In genomic region chr22:45224988-45225731, GRCh38 we compare ENCODE assay signal across 15 cellular contexts. TPM values are rescaled to one million over a fixed set of nuclear protein-coding genes. Genes with fewer than 3 reads are reported as not detected.
DNase-seq lines count a peak whose midpoint lies in the region; TF ChIP-seq lines count a peak whose summit lies in the region.
"Had no signal": no experiment of that assay in that cellular context is flagged by ENCODE, and none has a peak within 500 bp of the region (broad histone marks: within the 10 kb centered on the region; RNA-seq: fewer than 3 reads in every experiment).

No MANE protein-coding gene starts in this region.

- 0 out of 2 replicates have a peak overlapping the region, but pooled peaks have one; percentile 11 for H3K9ac ChIP-seq in BLaER1

- POLR2A ChIA-PET in OCI-LY7 (lab: Charles Lee), result no interaction called here

- TF ChIP-seq CTCF in OCI-LY7 (conservative IDR thresholded peaks at IDR 0.05; ENCODE audit: low read length) (no peak), GM10266 (IDR thresholded peaks at IDR 0.05; ENCODE audit: control insufficient read depth, insufficient read depth, low read depth, missing control alignments) (no peak)

- H3K4me2 ChIP-seq in BLaER1, result peak overlapping the region; percentile 68
- no peak overlapping the region for H3K4me2 ChIP-seq in OCI-LY7 (ENCODE audit: low read length)

- CTCF ChIA-PET in OCI-LY7 (lab: Charles Lee; ENCODE audit: unreplicated experiment), result no interaction called here

- DNase-seq in head of caudate nucleus (peak; percentile 83 to 98 (median 93)), pons (ENCODE audit: low spot score) (peak; percentile 99), OCI-LY7 (ENCODE audit: low spot score) (no peak), GM10266 (ENCODE audit: extremely low spot score) (no peak), NCI-H82 (lab: John Stamatoyannopoulos, UW) (no peak), HT-29 (ENCODE audit: low spot score) (no peak)
- DNase-seq: activated CD4-positive, CD25-positive, alpha-beta regulatory T cell treated with anti-CD3 and anti-CD28 coated beads, Interleukin-2, amount 50 U/mL, for 72 hours; foreskin keratinocyte; naive thymus-derived CD8-positive, alpha-beta T cell had no signal

- no peak overlapping the region for H3K4me3 ChIP-seq in BLaER1
- H3K4me3 ChIP-seq in OCI-LY7 (ENCODE audit: low read depth, low read length, poor library complexity, severe bottlenecking), result no peak overlapping the region
- H3K4me3 ChIP-seq: thoracic aorta had no signal

- peaks cover 83% of the 10 kb centered on the region for H3K4me1 ChIP-seq in BLaER1
- peaks cover 33% of the 10 kb centered on the region for H3K4me1 ChIP-seq in OCI-LY7 (ENCODE audit: insufficient read depth, low read length, poor library complexity, severe bottlenecking)
- H3K4me1 ChIP-seq: foreskin keratinocyte had no signal

- intact Hi-C loops in head of caudate nucleus (cut with DNase I), result no loop called here
- intact Hi-C loops in OCI-LY7 (cut with micrococcal nuclease; ENCODE audit: unreplicated experiment), result no loop called here

- H2AFZ ChIP-seq in OCI-LY7 (ENCODE audit: low read length), result no peak overlapping the region

- peaks cover 41% of the 10 kb centered on the region for H3K79me2 ChIP-seq in OCI-LY7 (ENCODE audit: insufficient read depth, low read depth, low read length)

- no peaks in the 10 kb centered on the region for H3K9me2 ChIP-seq in OCI-LY7 (ENCODE audit: insufficient read depth, low read length)

- no TSS peak for BruUV-seq in OCI-LY7 (replicated peaks; lab: Mats Ljungman, UMichigan)

- H3K9me3 ChIP-seq in BLaER1 (no peaks in the 10 kb centered on the region), OCI-LY7 (ENCODE audit: low read length) (no peaks in the 10 kb centered on the region)
- H3K9me3 ChIP-seq: thoracic aorta had no signal

- H3K27ac ChIP-seq in BLaER1 (peak overlapping the region; percentile 70), angular gyrus (ENCODE audit: low read depth, low read length) (peak overlapping the region; percentile 97), OCI-LY7 (ENCODE audit: low read depth, low read length, poor library complexity, severe bottlenecking) (no peak overlapping the region)
- H3K27ac ChIP-seq: foreskin keratinocyte had no signal

- H3K27me3 ChIP-seq in BLaER1, result no peaks in the 10 kb centered on the region
- H3K27me3 ChIP-seq: foreskin keratinocyte had no signal

- H3K36me3 ChIP-seq in BLaER1, result peaks cover 34% of the 10 kb centered on the region
- H3K36me3 ChIP-seq in OCI-LY7 (ENCODE audit: insufficient read depth, low read length), result peaks cover 2% of the 10 kb centered on the region; the same call in 1 of the 2 replicates
- H3K36me3 ChIP-seq: thoracic aorta had no signal

- H4K20me1 ChIP-seq in BLaER1, result peaks cover 93% of the 10 kb centered on the region
- H4K20me1 ChIP-seq in OCI-LY7 (ENCODE audit: insufficient read depth, low read length), result no peaks in the 10 kb centered on the region

RNA-seq across cellular contexts. Expression of gene KIAA0930, which starts 15.5 kb away (rescaled TPM):
- total RNA-seq in OCI-LY7 (2014; rRNA removed; shearing (Covaris generic)), result 55.1 and 80.7 TPM in 2 replicates
- 85.3 and 93.9 TPM in 2 replicates for total RNA-seq in OCI-LY7 (2022)
- 43.2 and 49.0 TPM in 2 replicates for total RNA-seq in HT-29 (2014; rRNA removed; shearing (Covaris generic))

RNA-seq across cellular contexts. Expression of gene UPK3A, which starts 59.6 kb away (rescaled TPM):
- total RNA-seq in OCI-LY7 (2014; rRNA removed; shearing (Covaris generic)), result not detected in 2 replicates
- total RNA-seq in OCI-LY7 (2022), result not detected in 2 replicates
- total RNA-seq in HT-29 (2014; rRNA removed; shearing (Covaris generic)), result 4.7 and 6.0 TPM in 2 replicates
- total RNA-seq: dermis microvascular lymphatic vessel endothelial cell; foreskin keratinocyte; HT1080; naive thymus-derived CD8-positive, alpha-beta T cell; T-helper 1 cell treated with Interleukin-12 subunit alpha and Interleukin-12 subunit beta and Interleukin-4 antibody, amounts not matched to agents 30 ng/mL and 1 ng/mL, for 36 hours; thoracic aorta had no signal

Comparison
In these comparisons a context has a peak if more than half of its experiments do, and no peak if none do; other contexts are left out.
1. DNase-seq: peak in head of caudate nucleus (42 of 42) and pons (single experiment); none in OCI-LY7 (single experiment), GM10266 (single experiment), NCI-H82 (single experiment) and HT-29 (single experiment).